Comparison of ENCODE assay signal across 5 cellular contexts in the genomic region with DNA sequence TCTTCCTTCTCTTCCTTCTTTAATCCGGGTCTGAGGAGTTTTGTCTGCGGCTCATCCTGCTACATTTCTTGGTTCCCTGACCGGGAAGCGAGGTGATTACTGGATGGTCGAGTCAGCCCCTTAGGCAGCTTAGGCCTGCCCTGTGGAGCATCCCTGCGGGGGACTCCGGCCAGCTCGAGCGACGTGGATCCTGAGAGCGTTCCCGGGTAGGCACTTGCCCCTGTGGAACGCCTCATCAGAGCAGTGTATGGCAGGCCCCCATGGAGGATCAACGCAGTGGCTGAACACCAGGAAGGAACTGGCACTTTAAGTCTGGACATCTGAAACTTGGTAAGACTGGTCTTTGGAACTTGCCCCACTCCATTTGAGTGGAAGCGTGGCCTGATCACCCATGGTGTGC. TPM values are rescaled to one million over a fixed set of nuclear protein-coding genes. Genes with fewer than 3 reads are reported as not detected.
"Had no signal": no experiment of that assay in that cellular context is flagged by ENCODE, and none has a peak within 500 bp of the region (broad histone marks: within the 10 kb centered on the region; RNA-seq: fewer than 3 reads in every experiment).

No MANE protein-coding gene starts in this region.

RNA-seq across cellular contexts. Expression of gene CST7, which starts 29.4 kb away (rescaled TPM):
- total RNA-seq: K562, LHCN-M2, MCF 10A, OCI-LY7, PC-3 had no signal
- polyA plus RNA-seq: K562 had no signal
